ENCODE assay signal across 8 cellular contexts in genomic region chr17:31494259-31495048, GRCh38.
DNase-seq lines count a peak whose midpoint lies in the region; ATAC-seq lines count a peak whose summit lies in the region.

No MANE protein-coding gene starts in this region.

- no peaks in the 10 kb centered on the region for H3K36me3 Mint-ChIP-seq in T-helper 17 cell (ENCODE audit: low read depth)
- H3K36me3 Mint-ChIP-seq in dendritic cell treated with granulocyte-macrophage colony-stimulating factor and Interleukin-4, amounts not matched to agents 40 ng/mL and 50 ng/mL, for 4 days (ENCODE audit: low read depth), result no peaks in the 10 kb centered on the region

- ATAC-seq in GM18858 (IDR thresholded peaks at IDR 0.05; ENCODE audit: unreplicated experiment) (peak; percentile 47), HG03066 (IDR thresholded peaks at IDR 0.05; ENCODE audit: low read depth, unreplicated experiment) (peak; percentile 44), T-helper 17 cell (peak; percentile 84), GM21786 (IDR thresholded peaks at IDR 0.05; ENCODE audit: unreplicated experiment) (no peak), GM21528 (IDR thresholded peaks at IDR 0.05; ENCODE audit: low FRiP score, unreplicated experiment) (no peak)

- peak overlapping the region; percentile 93 for H3K27ac Mint-ChIP-seq in T-helper 17 cell
- peak overlapping the region; percentile 74 for H3K27ac Mint-ChIP-seq in dendritic cell treated with granulocyte-macrophage colony-stimulating factor and Interleukin-4, amounts not matched to agents 40 ng/mL and 50 ng/mL, for 4 days

- peak overlapping the region; percentile 70 for H3K4me3 Mint-ChIP-seq in T-helper 17 cell
- no peak overlapping the region for H3K4me3 Mint-ChIP-seq in dendritic cell treated with granulocyte-macrophage colony-stimulating factor and Interleukin-4, amounts not matched to agents 40 ng/mL and 50 ng/mL, for 4 days

- intact Hi-C loops in dendritic cell treated with granulocyte-macrophage colony-stimulating factor and Interleukin-4, amounts not matched to agents 40 ng/mL and 50 ng/mL, for 4 days (cut with micrococcal nuclease), result no loop called here

- no peaks in the 10 kb centered on the region for H3K9me3 ChIP-seq in T-helper 17 cell (ENCODE audit: control insufficient read depth, low read length, poor library complexity, severe bottlenecking)

- H3K27me3 Mint-ChIP-seq in T-helper 17 cell, result no peaks in the 10 kb centered on the region
- peaks cover 12% of the 10 kb centered on the region for H3K27me3 Mint-ChIP-seq in dendritic cell treated with granulocyte-macrophage colony-stimulating factor and Interleukin-4, amounts not matched to agents 40 ng/mL and 50 ng/mL, for 4 days

- DNase-seq in T-helper 17 cell, result peak in 1 of 3 donors; percentile 47
- DNase-seq in stimulated activated CD8-positive, alpha-beta memory T cell treated with anti-CD3 and anti-CD28 coated beads, Interleukin-2, amount 100 ng/mL, for 1 hour (ENCODE audit: low read depth in 2 of 2), result peak; percentile 43 to 44
- no peak for DNase-seq in NCI-H1092 treated with DMSO at 0.1 percent for 48 hours (lab: John Stamatoyannopoulos, UW)

- H3K9me3 Mint-ChIP-seq in dendritic cell treated with granulocyte-macrophage colony-stimulating factor and Interleukin-4, amounts not matched to agents 40 ng/mL and 50 ng/mL, for 4 days, result no peaks in the 10 kb centered on the region

- peaks cover 63% of the 10 kb centered on the region for H3K4me1 Mint-ChIP-seq in T-helper 17 cell
- H3K4me1 Mint-ChIP-seq in dendritic cell treated with granulocyte-macrophage colony-stimulating factor and Interleukin-4, amounts not matched to agents 40 ng/mL and 50 ng/mL, for 4 days (ENCODE audit: low read depth), result peaks cover 92% of the 10 kb centered on the region

Comparison
In these comparisons a context has a peak if more than half of its experiments do, and no peak if none do; other contexts are left out.
1. ATAC-seq: peak in GM18858 (single experiment), HG03066 (single experiment) and T-helper 17 cell (single experiment); none in GM21786 (single experiment) and GM21528 (single experiment).